8 cellular contexts compared by ENCODE assay signal in genomic region chr16:27549857-27550581, GRCh38. TPM values are rescaled to one million over a fixed set of nuclear protein-coding genes. Genes with fewer than 3 reads are reported as not detected.
DNase-seq lines count a peak whose midpoint lies in the region; ATAC-seq and TF ChIP-seq lines count a peak whose summit lies in the region.

TSS of gene GTF3C1 (minus strand) at chr16:27549913. CDS start at chr16:27549890, 23 bp downstream.
TSS of gene KATNIP (plus strand) at chr16:27550144. CDS start at chr16:27550171, 27 bp downstream.

- H3K27me3 ChIP-seq in WERI-Rb-1 (ENCODE audit: insufficient read depth, low read depth, severe bottlenecking) (no peaks in the 10 kb centered on the region), mammary epithelial cell (ENCODE audit: insufficient read depth, low read length) (no peaks in the 10 kb centered on the region)

- H3K9ac ChIP-seq in mammary epithelial cell (ENCODE audit: insufficient read depth, low read length) = peak within 1 kb of the TSS; percentile 96

- ATAC-seq in GM18873 (IDR thresholded peaks at IDR 0.05; ENCODE audit: low FRiP score, unreplicated experiment) (peak; percentile 94), HG03139 (IDR thresholded peaks at IDR 0.05; ENCODE audit: unreplicated experiment) (peak; percentile 93)

- intact Hi-C loops in mammary epithelial cell (cut with micrococcal nuclease) = loop anchor here (1.0 kb wide), 1 partner anchor 28 kb away; no protein-coding TSS in a partner anchor

- no peaks in the 10 kb centered on the region for H4K20me1 ChIP-seq in mammary epithelial cell (ENCODE audit: insufficient read depth, low read length)

- BruUV-seq in mammary epithelial cell (replicated peaks; lab: Mats Ljungman, UMichigan) = no TSS peak

- peaks cover 19% of the 10 kb centered on the region for H3K4me1 ChIP-seq in mammary epithelial cell (ENCODE audit: insufficient read depth, low read length)

- peak within 1 kb of the TSS; percentile 91 for H2AFZ ChIP-seq in mammary epithelial cell (ENCODE audit: low read depth, low read length)

- CTCF ChIA-PET in mammary epithelial cell (lab: Charles Lee; ENCODE audit: low non-redundant PET) = no interaction called here

- peaks cover 71% of the 10 kb centered on the region for H3K79me2 ChIP-seq in mammary epithelial cell (ENCODE audit: insufficient read depth, low read length)

- peak within 1 kb of the TSS; percentile 85 for H3K4me2 ChIP-seq in mammary epithelial cell (ENCODE audit: insufficient read depth, low read depth, low read length)

- 1% methylated on average over 19 of the region's 51 CpGs for WGBS in mammary epithelial cell (ENCODE audit: low coverage, missing lambda C conversion rate)

- no peak for TF ChIP-seq CTCF in WERI-Rb-1 (IDR thresholded peaks at IDR 0.05; ENCODE audit: low read depth, low read length)
- TF ChIP-seq CTCF in mammary epithelial cell (conservative IDR thresholded peaks at IDR 0.05 in 1 of 2, IDR thresholded peaks at IDR 0.05 in 1 of 2; ENCODE audit: extremely low read depth in 1 of 2, insufficient read depth in 1 of 2, low read depth in 1 of 2, low read length in 2 of 2) = no peak

- H3K9me3 ChIP-seq in WERI-Rb-1 (ENCODE audit: severe bottlenecking) (no peaks in the 10 kb centered on the region), mammary epithelial cell (replicated peaks; ENCODE audit: insufficient read depth, low read length) (no peaks in the 10 kb centered on the region)

- H3K27ac ChIP-seq in WERI-Rb-1 (peak within 1 kb of the TSS; percentile 75), mammary epithelial cell (ENCODE audit: insufficient read depth, low read depth, low read length) (peak within 1 kb of the TSS; percentile 91)

- peak; percentile 100 for DNase-seq in ACHN
- peak; percentile 99 for DNase-seq in NCI-H2227 (lab: John Stamatoyannopoulos, UW; ENCODE audit: unreplicated experiment)
- peak; percentile 99 for DNase-seq in WERI-Rb-1
- DNase-seq in mammary epithelial cell = peak; percentile 98
- DNase-seq in iPS-NIHi11 (ENCODE audit: low spot score) = peak; percentile 100
- peak; percentile 98 for DNase-seq in smooth muscle cell of the brain vasculature (ENCODE audit: low read depth, low spot score)

- in situ Hi-C loops in ACHN (cut with HindIII; ENCODE audit: low pct_ligation_motif_present, low pct_unique_long_range_greater_than_20kb, low sequenced_read_pairs) = no loop called here
- in situ Hi-C loops in mammary epithelial cell (cut with MboI; ENCODE audit: low sequenced_read_pairs in 2 of 2) = no loop called here

- H3K36me3 ChIP-seq in WERI-Rb-1 (peaks cover 31% of the 10 kb centered on the region), mammary epithelial cell (ENCODE audit: insufficient read depth, low read length) (peaks cover 2% of the 10 kb centered on the region)

- H3K4me3 ChIP-seq in WERI-Rb-1 (ENCODE audit: low read depth, low read length) (peak within 1 kb of the TSS; percentile 57), mammary epithelial cell (replicated peaks in 1 of 3; ENCODE audit: insufficient read depth in 1 of 3, low read depth in 2 of 3, low read length in 3 of 3) (peak within 1 kb of the TSS; percentile 72 to 99 (median 79))

- dilution Hi-C loops in mammary epithelial cell (cut with HindIII; ENCODE audit: low sequenced_read_pairs) = no loop called here

RNA-seq across cellular contexts. Expression of gene GTF3C1, which starts in this region (rescaled TPM):
- 10 to 100 TPM; 75.8 to 78.3 TPM for total RNA-seq in mammary epithelial cell
- 30.8 TPM for polyA plus RNA-seq in mammary epithelial cell
- 116 TPM for polyA minus RNA-seq in mammary epithelial cell

RNA-seq across cellular contexts. Expression of gene KATNIP, which starts in this region (rescaled TPM):
- 10 to 100 TPM; 22.6 to 31.2 TPM for total RNA-seq in mammary epithelial cell
- polyA plus RNA-seq in mammary epithelial cell = 13.7 TPM
- 74.2 TPM for polyA minus RNA-seq in mammary epithelial cell

Comparison
In these comparisons a context has a peak if more than half of its experiments do, and no peak if none do; other contexts are left out.
1. Peak in every context shown above with its lines: DNase-seq, ATAC-seq, H3K4me3 ChIP-seq and H3K27ac ChIP-seq.